Comparison of ENCODE assay signal across 17 cellular contexts in the genomic region with DNA sequence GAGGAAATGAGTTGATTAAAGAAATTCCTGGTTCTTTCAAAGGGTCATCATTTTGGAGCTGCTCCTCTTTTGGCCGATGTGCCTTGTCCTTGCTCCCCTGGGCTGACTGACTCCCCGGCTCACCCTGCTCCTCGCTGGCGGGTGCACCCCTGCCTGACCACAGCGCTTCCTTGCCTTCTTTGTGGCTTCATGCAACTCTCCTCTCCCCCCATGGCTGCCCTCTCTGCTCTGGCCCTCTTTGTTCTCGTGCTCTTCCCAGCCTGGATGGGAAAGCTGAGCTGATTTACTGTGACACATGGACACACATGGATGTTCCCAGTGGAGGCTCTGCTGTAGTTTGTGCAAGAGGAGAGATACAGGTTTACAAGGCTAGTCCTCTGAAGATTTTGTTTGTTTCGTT.
A peak's percentile ranks its signal among the peaks of the same experiment; 100 is the strongest.
DNase-seq lines count a peak whose midpoint lies in the region; TF ChIP-seq lines count a peak whose summit lies in the region.
"Had no signal": no experiment of that assay in that cellular context is flagged by ENCODE, and none has a peak within 500 bp of the region (broad histone marks: within the 10 kb centered on the region; RNA-seq: fewer than 3 reads in every experiment).

No MANE protein-coding gene starts in this region.

- H3K9me3 ChIP-seq in sigmoid colon (no peaks in the 10 kb centered on the region), mesenchymal stem cell (ENCODE audit: control insufficient read depth, low read length) (no peaks in the 10 kb centered on the region), Caco-2 (no peaks in the 10 kb centered on the region)
- H3K9me3 ChIP-seq: A549, breast epithelium had no signal

- peaks cover 5% of the 10 kb centered on the region for H3K36me3 Mint-ChIP-seq in T-helper 1 cell treated with Interleukin-12 subunit alpha and Interleukin-12 subunit beta and Interleukin-4 antibody, amounts not matched to agents 30 μg/mL and 1 μg/mL, for 36 hours (ENCODE audit: low read depth)
- H3K36me3 Mint-ChIP-seq in glutamatergic neuron (ENCODE audit: unreplicated experiment) = peaks cover 14% of the 10 kb centered on the region
- H3K36me3 Mint-ChIP-seq in Caco-2 (ENCODE audit: insufficient read depth, unreplicated experiment) = no peaks in the 10 kb centered on the region
- H3K36me3 Mint-ChIP-seq: T-cell had no signal

- H3K27me3 ChIP-seq in sigmoid colon = peaks cover 0 to 5% (median 5%) of the 10 kb centered on the region in 3 donors
- peaks cover 3 to 71% of the 10 kb centered on the region in 2 experiments for H3K27me3 ChIP-seq in mesenchymal stem cell (ENCODE audit: control insufficient read depth in 1 of 2, insufficient read depth in 1 of 2, low read length in 2 of 2)
- no peaks in the 10 kb centered on the region for H3K27me3 ChIP-seq in Caco-2 (replicated peaks; ENCODE audit: control insufficient read depth, insufficient read depth, low read length)
- H3K27me3 ChIP-seq: breast epithelium had no signal

- H2BK12ac ChIP-seq in mesenchymal stem cell (ENCODE audit: low read length in 2 of 2) = no peak overlapping the region

- peak overlapping the region; percentile 53 for H3K27ac Mint-ChIP-seq in T-helper 1 cell treated with Interleukin-12 subunit alpha and Interleukin-12 subunit beta and Interleukin-4 antibody, amounts not matched to agents 30 μg/mL and 1 μg/mL, for 36 hours
- H3K27ac Mint-ChIP-seq in glutamatergic neuron (ENCODE audit: unreplicated experiment) = peak overlapping the region; percentile 99
- no peak overlapping the region for H3K27ac Mint-ChIP-seq in Caco-2 (ENCODE audit: unreplicated experiment)

- H3K4ac ChIP-seq in mesenchymal stem cell (ENCODE audit: low read depth in 1 of 2, low read length in 2 of 2) = no peak overlapping the region

- BruUV-seq in Caco-2 (replicated peaks; lab: Mats Ljungman, UMichigan) = no TSS peak

- H3K79me1 ChIP-seq in mesenchymal stem cell (replicated peaks; ENCODE audit: low read length, poor library complexity, severe bottlenecking) = peaks cover 2% of the 10 kb centered on the region

- H3K4me3 ChIP-seq in sigmoid colon (no peak overlapping the region), mesenchymal stem cell (ENCODE audit: insufficient read depth in 1 of 2, low read depth in 1 of 2, low read length in 2 of 2) (no peak overlapping the region), Caco-2 (ENCODE audit: low read depth, low read length) (no peak overlapping the region)
- H3K4me3 ChIP-seq: A549, breast epithelium, smooth muscle cell had no signal

- H2BK15ac ChIP-seq in mesenchymal stem cell (ENCODE audit: low read depth, poor library complexity, severe bottlenecking) = no peak overlapping the region

- CTCF ChIA-PET in Caco-2 (lab: Charles Lee) = no interaction called here

- no peak for DNase-seq in T-helper 1 cell
- DNase-seq in NCI-H82 (lab: John Stamatoyannopoulos, UW) = peak; percentile 75
- DNase-seq in glutamatergic neuron = peak; percentile 66
- DNase-seq in sigmoid colon = peak; percentile 51
- no peak for DNase-seq in mesenchymal stem cell
- DNase-seq in Caco-2 = no peak
- DNase-seq in hypothalamus (lab: John Stamatoyannopoulos, UW) = no peak
- DNase-seq: activated CD4-positive, alpha-beta T cell treated with anti-CD3 and anti-CD28 coated beads for 48 hours; activated naive CD4-positive, alpha-beta T cell; nucleus accumbens; substantia nigra had no signal

- no peak overlapping the region for H2AFZ ChIP-seq in mesenchymal stem cell (ENCODE audit: low read depth, low read length)

- WGBS in sigmoid colon, 2 donors = 53 to 73% methylated on average over 7 of the region's 7 CpGs
- 73% methylated on average over 5 of the region's 7 CpGs for WGBS in mesenchymal stem cell

- peaks cover 55% of the 10 kb centered on the region for H3K4me1 Mint-ChIP-seq in T-helper 1 cell treated with Interleukin-12 subunit alpha and Interleukin-12 subunit beta and Interleukin-4 antibody, amounts not matched to agents 30 μg/mL and 1 μg/mL, for 36 hours (ENCODE audit: low read depth)
- H3K4me1 Mint-ChIP-seq in glutamatergic neuron (ENCODE audit: low read depth, unreplicated experiment) = peaks cover 49% of the 10 kb centered on the region
- H3K4me1 Mint-ChIP-seq in Caco-2 (ENCODE audit: low read depth, unreplicated experiment) = no peaks in the 10 kb centered on the region

- H3K18ac ChIP-seq in mesenchymal stem cell (ENCODE audit: low read depth in 1 of 2, low read length in 2 of 2) = no peak overlapping the region

- peak overlapping the region; percentile 69 for H3K4me3 Mint-ChIP-seq in T-helper 1 cell treated with Interleukin-12 subunit alpha and Interleukin-12 subunit beta and Interleukin-4 antibody, amounts not matched to agents 30 μg/mL and 1 μg/mL, for 36 hours
- H3K4me3 Mint-ChIP-seq in glutamatergic neuron (ENCODE audit: unreplicated experiment) (peak overlapping the region; percentile 97), Caco-2 (ENCODE audit: unreplicated experiment) (no peak overlapping the region)

- H3K4me1 ChIP-seq in sigmoid colon = peaks cover 0 to 35% (median 28%) of the 10 kb centered on the region in 4 donors
- peaks cover 17% of the 10 kb centered on the region for H3K4me1 ChIP-seq in mesenchymal stem cell (ENCODE audit: control insufficient read depth, insufficient read depth, low read depth, low read length)
- H3K4me1 ChIP-seq in Caco-2 = no peaks in the 10 kb centered on the region
- H3K4me1 ChIP-seq: A549, breast epithelium had no signal

- POLR2A ChIA-PET in Caco-2 (lab: Charles Lee) = no interaction called here

- H3K27ac ChIP-seq in sigmoid colon (no peak overlapping the region), mesenchymal stem cell (ENCODE audit: low read length, poor library complexity, severe bottlenecking) (no peak overlapping the region)
- H3K27ac ChIP-seq: A549, breast epithelium, HL-60 had no signal

- no peak overlapping the region for H2BK5ac ChIP-seq in mesenchymal stem cell (ENCODE audit: low read depth, low read length, poor library complexity, severe bottlenecking)

- H3K9ac ChIP-seq in mesenchymal stem cell (ENCODE audit: low read length) = no peak overlapping the region

- H3K9me3 Mint-ChIP-seq in T-helper 1 cell treated with Interleukin-12 subunit alpha and Interleukin-12 subunit beta and Interleukin-4 antibody, amounts not matched to agents 30 μg/mL and 1 μg/mL, for 36 hours = no peaks in the 10 kb centered on the region
- H3K9me3 Mint-ChIP-seq in glutamatergic neuron (ENCODE audit: unreplicated experiment) (peaks cover 41% of the 10 kb centered on the region), Caco-2 (ENCODE audit: unreplicated experiment) (no peaks in the 10 kb centered on the region)
- H3K9me3 Mint-ChIP-seq: T-cell had no signal

- no peak overlapping the region for H3K23ac ChIP-seq in mesenchymal stem cell (ENCODE audit: low read length in 2 of 2)

- H4K8ac ChIP-seq in mesenchymal stem cell (ENCODE audit: low read length) = no peak overlapping the region

- no peak for TF ChIP-seq EP300 in sigmoid colon (IDR thresholded peaks at IDR 0.05)

- TF ChIP-seq POLR2A in sigmoid colon (IDR thresholded peaks at IDR 0.05) = no peak

- TF ChIP-seq CTCF in glutamatergic neuron (IDR thresholded peaks at IDR 0.05; ENCODE audit: partially characterized antibody, unreplicated experiment) = no peak
- no peak for TF ChIP-seq CTCF in sigmoid colon (IDR thresholded peaks at IDR 0.05)
- TF ChIP-seq CTCF in Caco-2 (IDR thresholded peaks at IDR 0.05; ENCODE audit: insufficient read depth in 1 of 2, low read depth in 1 of 2, low read length in 1 of 2, severe bottlenecking in 1 of 2, unreplicated experiment in 1 of 2) = no peak

- no peak overlapping the region for H2AK5ac ChIP-seq in mesenchymal stem cell (ENCODE audit: low read length, severe bottlenecking)

- no peak overlapping the region for H3K4me2 ChIP-seq in mesenchymal stem cell (ENCODE audit: low read length, poor library complexity, severe bottlenecking)
- H3K4me2 ChIP-seq: A549, smooth muscle cell had no signal

- peaks cover 47% of the 10 kb centered on the region for H3K27me3 Mint-ChIP-seq in T-helper 1 cell treated with Interleukin-12 subunit alpha and Interleukin-12 subunit beta and Interleukin-4 antibody, amounts not matched to agents 30 μg/mL and 1 μg/mL, for 36 hours (ENCODE audit: low read depth)
- H3K27me3 Mint-ChIP-seq in glutamatergic neuron (ENCODE audit: unreplicated experiment) (peaks cover 36% of the 10 kb centered on the region), Caco-2 (ENCODE audit: insufficient read depth, unreplicated experiment) (peaks cover 14% of the 10 kb centered on the region)

- no peak overlapping the region for H3K14ac ChIP-seq in mesenchymal stem cell (ENCODE audit: low read length in 2 of 2)

- H2BK120ac ChIP-seq in mesenchymal stem cell (ENCODE audit: low read depth, low read length) = no peak overlapping the region

- H3K36me3 ChIP-seq in sigmoid colon (no peaks in the 10 kb centered on the region), mesenchymal stem cell (ENCODE audit: control insufficient read depth in 1 of 2, insufficient read depth in 2 of 2, low read depth in 1 of 2, low read length in 2 of 2) (no peaks in the 10 kb centered on the region), Caco-2 (ENCODE audit: control insufficient read depth, insufficient read depth, low read length) (no peaks in the 10 kb centered on the region)
- H3K36me3 ChIP-seq: breast epithelium had no signal

- H4K91ac ChIP-seq in mesenchymal stem cell (ENCODE audit: low read length) = no peak overlapping the region

- intact Hi-C loops in sigmoid colon (cut with DNase I) (loop anchor here (5.0 kb wide), 2 partner anchors 74 to 166 kb away; a partner anchor contains a TSS), Caco-2 (cut with micrococcal nuclease; ENCODE audit: unreplicated experiment) (no loop called here)

Comparison
In these comparisons a context has a peak if more than half of its experiments do, and no peak if none do; other contexts are left out.
1. DNase-seq: peak in NCI-H82 (single experiment), glutamatergic neuron (single experiment) and sigmoid colon (single experiment); none in T-helper 1 cell (0 of 5), mesenchymal stem cell (single experiment), Caco-2 (0 of 2) and hypothalamus (0 of 51).